1 cellular context compared by ENCODE assay signal in the genomic region with DNA sequence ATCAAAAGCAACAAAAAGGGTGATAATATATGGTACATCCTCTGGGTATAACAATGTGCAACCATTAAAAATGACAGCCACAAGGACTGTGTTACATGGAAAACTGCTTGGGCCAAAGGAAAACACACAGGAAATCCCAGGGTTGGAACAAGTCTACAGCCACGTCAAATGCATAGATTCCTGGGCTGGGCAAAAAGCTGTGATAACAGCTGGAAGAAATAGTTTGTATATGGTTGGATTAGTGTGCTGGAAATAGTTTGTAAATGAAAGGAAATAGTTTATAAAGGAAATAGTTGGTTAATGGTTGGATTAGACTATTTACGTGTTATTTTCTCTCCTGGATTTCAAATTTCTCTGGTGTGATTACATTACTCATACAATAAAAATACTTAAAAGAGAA.
TF ChIP-seq lines count a peak whose summit lies in the region.

No MANE protein-coding gene starts in this region.

TF ChIP-seq in HepG2, 621 proteins besides CTCF, POLR2A, EP300 and RAD21:
- TF ChIP-seq ZNF746 (CRISPR knock-in tag; IDR thresholded peaks at IDR 0.05) (no peak), ZNF441 (CRISPR knock-in tag; IDR thresholded peaks at IDR 0.05; ENCODE audit: borderline replicate concordance) (no peak), SETDB1 (CRISPR knock-in tag; IDR thresholded peaks at IDR 0.05; ENCODE audit: borderline replicate concordance) (no peak), CBFB (CRISPR knock-in tag; IDR thresholded peaks at IDR 0.05) (no peak), ZNF800 (CRISPR knock-in tag; IDR thresholded peaks at IDR 0.05) (no peak), CSRNP2 (CRISPR knock-in tag; conservative IDR thresholded peaks at IDR 0.05; ENCODE audit: low read depth) (no peak), BRCA1 (CRISPR knock-in tag; IDR thresholded peaks at IDR 0.05) (no peak), REL (CRISPR knock-in tag; conservative IDR thresholded peaks at IDR 0.05) (no peak), NFE2 (CRISPR knock-in tag; IDR thresholded peaks at IDR 0.05) (no peak), FOXO1 (CRISPR knock-in tag; IDR thresholded peaks at IDR 0.05) (no peak), ZNF296 (CRISPR knock-in tag; conservative IDR thresholded peaks at IDR 0.05) (no peak)
- TF ChIP-seq, protein P1, sequence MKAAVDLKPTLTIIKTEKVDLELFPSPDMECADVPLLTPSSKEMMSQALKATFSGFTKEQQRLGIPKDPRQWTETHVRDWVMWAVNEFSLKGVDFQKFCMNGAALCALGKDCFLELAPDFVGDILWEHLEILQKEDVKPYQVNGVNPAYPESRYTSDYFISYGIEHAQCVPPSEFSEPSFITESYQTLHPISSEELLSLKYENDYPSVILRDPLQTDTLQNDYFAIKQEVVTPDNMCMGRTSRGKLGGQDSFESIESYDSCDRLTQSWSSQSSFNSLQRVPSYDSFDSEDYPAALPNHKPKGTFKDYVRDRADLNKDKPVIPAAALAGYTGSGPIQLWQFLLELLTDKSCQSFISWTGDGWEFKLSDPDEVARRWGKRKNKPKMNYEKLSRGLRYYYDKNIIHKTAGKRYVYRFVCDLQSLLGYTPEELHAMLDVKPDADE (CRISPR knock-in tag; IDR thresholded peaks at IDR 0.05), result no peak
TF ChIP-seq in HepG2: peak in this region for 0.
